Comparison of ENCODE assay signal across 1 cellular context in genomic region chr6:130517444-130517931, GRCh38.
TF ChIP-seq lines count a peak whose summit lies in the region.

No MANE protein-coding gene starts in this region.

TF ChIP-seq in GM12878, 131 proteins besides CTCF, POLR2A, EP300 and RAD21 (continued from another document and continues in another):
- TF ChIP-seq ZBTB4 (CRISPR knock-in tag; IDR thresholded peaks at IDR 0.05) (no peak), SRF (IDR thresholded peaks at IDR 0.05; ENCODE audit: low read depth in 2 of 2, low read length in 2 of 2) (no peak), MEF2B (IDR thresholded peaks at IDR 0.05; ENCODE audit: partially characterized antibody, poor library complexity, severe bottlenecking) (peak; percentile 96), IKZF2 (IDR thresholded peaks at IDR 0.05) (peak; percentile 92 to 94), MLLT1 (IDR thresholded peaks at IDR 0.05) (peak; percentile 61; the same call in 1 of the 2 replicates), MXI1 (IDR thresholded peaks at IDR 0.05; ENCODE audit: low read depth, low read length) (peak; percentile 77), STAT1 (conservative IDR thresholded peaks at IDR 0.05) (no peak), MTA2 (IDR thresholded peaks at IDR 0.05; ENCODE audit: low read depth) (peak; percentile 100), EED (IDR thresholded peaks at IDR 0.05; ENCODE audit: low read depth) (peak; percentile 30; the same call in 1 of the 2 replicates), NFIC (IDR thresholded peaks at IDR 0.05; ENCODE audit: low read depth, low read length) (peak; percentile 69; the same call in 1 of the 2 replicates), ATF2 (IDR thresholded peaks at IDR 0.05; ENCODE audit: low read length) (peak; percentile 87), PBX3 (IDR thresholded peaks at IDR 0.05; ENCODE audit: insufficient replicate concordance, low read depth, low read length) (no peak), ATF7 (IDR thresholded peaks at IDR 0.05; ENCODE audit: low read depth) (peak; percentile 97), SKIL (IDR thresholded peaks at IDR 0.05; ENCODE audit: low read depth, poor library complexity, severe bottlenecking) (peak; percentile 87), ZNF24 (IDR thresholded peaks at IDR 0.05) (peak; percentile 3; the same call in 1 of the 2 replicates), BHLHE40 (IDR thresholded peaks at IDR 0.05; ENCODE audit: borderline replicate concordance in 1 of 2, low read depth in 2 of 2, low read length in 1 of 2) (peak; percentile 53 to 71), ZNF217 (IDR thresholded peaks at IDR 0.05) (peak; percentile 11; the same call in 1 of the 2 replicates), BACH1 (IDR thresholded peaks at IDR 0.05; ENCODE audit: borderline replicate concordance) (peak; percentile 98), SIX5 (IDR thresholded peaks at IDR 0.05; ENCODE audit: low read depth, low read length, severe bottlenecking) (no peak), FOXM1 (IDR thresholded peaks at IDR 0.05; ENCODE audit: low read depth, low read length) (peak; percentile 83), BMI1 (IDR thresholded peaks at IDR 0.05; ENCODE audit: borderline replicate concordance) (peak; percentile 89), CREM (IDR thresholded peaks at IDR 0.05; ENCODE audit: low read depth) (peak; percentile 78), ZBTB40 (IDR thresholded peaks at IDR 0.05; ENCODE audit: borderline replicate concordance) (no peak; the same call in 1 of the 2 replicates), FOXK2 (IDR thresholded peaks at IDR 0.05) (no peak), SUPT20H (IDR thresholded peaks at IDR 0.05; ENCODE audit: borderline replicate concordance, control insufficient read depth, low read depth, low read length) (no peak), BCLAF1 (IDR thresholded peaks at IDR 0.05) (no peak), ETV6 (conservative IDR thresholded peaks at IDR 0.05 in 1 of 2, IDR thresholded peaks at IDR 0.05 in 1 of 2; ENCODE audit: borderline replicate concordance in 1 of 2, low read depth in 1 of 2) (peak in 1 of 2 experiments; percentile 60; a peak in 1 of 4 replicates), IRF3 (IDR thresholded peaks at IDR 0.05) (no peak), SMARCA5 (IDR thresholded peaks at IDR 0.05) (0 out of 2 replicates have a peak, but pooled peaks have one; percentile 66), NR2F1 (conservative IDR thresholded peaks at IDR 0.05) (peak; percentile 54; the same call in 1 of the 2 replicates), ZBTB33 (IDR thresholded peaks at IDR 0.05) (no peak), SMAD1 (IDR thresholded peaks at IDR 0.05; ENCODE audit: low read depth, partially characterized antibody) (peak; percentile 89), DPF2 (IDR thresholded peaks at IDR 0.05) (peak; percentile 94), NRF1 (conservative IDR thresholded peaks at IDR 0.05; ENCODE audit: low read depth, low read length) (no peak)
